7 cellular contexts compared by ENCODE assay signal in genomic region chr1:150516050-150516591, GRCh38. TPM values are rescaled to one million over a fixed set of nuclear protein-coding genes. Genes with fewer than 3 reads are reported as not detected.
DNase-seq lines count a peak whose midpoint lies in the region; ATAC-seq and TF ChIP-seq lines count a peak whose summit lies in the region.

No MANE protein-coding gene starts in this region.

- peak overlapping the region; percentile 90 for H3K4me3 Mint-ChIP-seq in activated CD8-positive, alpha-beta T cell treated with anti-CD3 and anti-CD28 coated beads, Interleukin-2, amount 10 ng/mL, durations not matched to agents 7 days and 5 days

- H3K9ac ChIP-seq in rectal smooth muscle tissue (ENCODE audit: low read length), result no peak overlapping the region

- CTCF ChIA-PET in activated CD8-positive, alpha-beta T cell treated with anti-CD3 and anti-CD28 coated beads, Interleukin-2, amount 10 ng/mL, durations not matched to agents 7 days and 5 days (lab: Charles Lee), result interaction anchor here (1.0 to 3.5 kb wide), 15 partner anchors 12 to 480 kb away, joined by 3 to 26 read pairs (median 5); partner anchors contain the start of genes MCL1 and TARS2

- H3K27ac Mint-ChIP-seq in activated CD8-positive, alpha-beta T cell treated with anti-CD3 and anti-CD28 coated beads, Interleukin-2, amount 10 ng/mL, durations not matched to agents 7 days and 5 days, result peak overlapping the region; percentile 11

- H3K27ac ChIP-seq in heart right ventricle (peak overlapping the region; percentile 68 to 94 (median 85)), rectal smooth muscle tissue (ENCODE audit: low read depth, low read length) (peak overlapping the region; percentile 80)

- DNase-seq in GM12865 (ENCODE audit: low read depth) (peak; percentile 29), NCI-H1092 (lab: John Stamatoyannopoulos, UW) (peak; percentile 24), heart right ventricle (no peak)
- peak; percentile 26 for DNase-seq in activated CD8-positive, alpha-beta T cell treated with anti-CD3 and anti-CD28 coated beads, Interleukin-2, amount 10 ng/mL, durations not matched to agents 7 days and 5 days

- no peaks in the 10 kb centered on the region for H3K27me3 ChIP-seq in heart right ventricle
- H3K27me3 ChIP-seq in rectal smooth muscle tissue (ENCODE audit: control insufficient read depth, insufficient read depth, low read length), result no peaks in the 10 kb centered on the region

- peaks cover 19% of the 10 kb centered on the region for H3K4me1 Mint-ChIP-seq in activated CD8-positive, alpha-beta T cell treated with anti-CD3 and anti-CD28 coated beads, Interleukin-2, amount 10 ng/mL, durations not matched to agents 7 days and 5 days (ENCODE audit: low read depth)

- peaks cover 0 to 23% (median 16%) of the 10 kb centered on the region in 9 donors for H3K4me1 ChIP-seq in heart right ventricle
- H3K4me1 ChIP-seq in rectal smooth muscle tissue (ENCODE audit: control insufficient read depth, insufficient read depth, low read length), result peaks cover 6% of the 10 kb centered on the region

- peak overlapping the region; percentile 67 for H3K4me3 ChIP-seq in GM12865 (ENCODE audit: low read depth, low read length)
- peak overlapping the region; percentile 52 to 78 (median 64) for H3K4me3 ChIP-seq in heart right ventricle
- H3K4me3 ChIP-seq in rectal smooth muscle tissue (ENCODE audit: low read length), result peak overlapping the region; percentile 74

- no peaks in the 10 kb centered on the region for H3K9me3 Mint-ChIP-seq in activated CD8-positive, alpha-beta T cell treated with anti-CD3 and anti-CD28 coated beads, Interleukin-2, amount 10 ng/mL, durations not matched to agents 7 days and 5 days (ENCODE audit: insufficient read depth)

- WGBS in heart right ventricle, 2 donors, result 3 to 4% methylated on average over 19 of the region's 19 CpGs

- ATAC-seq in activated CD8-positive, alpha-beta T cell treated with anti-CD3 and anti-CD28 coated beads, Interleukin-2, amount 10 ng/mL, durations not matched to agents 7 days and 5 days, result peak; percentile 7
- ATAC-seq in heart right ventricle, result peak in 4 of 8 donors; percentile 1 to 18 (median 6)
- ATAC-seq in HG03571 (IDR thresholded peaks at IDR 0.05; ENCODE audit: unreplicated experiment), result no peak
- ATAC-seq in GM18873 (IDR thresholded peaks at IDR 0.05; ENCODE audit: low FRiP score, unreplicated experiment), result no peak

- POLR2A ChIA-PET in activated CD8-positive, alpha-beta T cell treated with anti-CD3 and anti-CD28 coated beads, Interleukin-2, amount 10 ng/mL, durations not matched to agents 7 days and 5 days (lab: Charles Lee), result interaction anchor here (0.5 to 2.3 kb wide), 8 partner anchors 11 to 681 kb away, joined by 3 to 7 read pairs (median 4); partner anchors contain the start of genes ENSA and MCL1

- intact Hi-C loops in heart right ventricle (cut with DNase I), result no loop called here

- H3K36me3 ChIP-seq in heart right ventricle (peaks cover 0 to 19% (median 3%) of the 10 kb centered on the region in 9 donors), rectal smooth muscle tissue (ENCODE audit: control insufficient read depth, insufficient read depth, low read length) (no peaks in the 10 kb centered on the region)

- no peak for TF ChIP-seq CTCF in GM12865 (IDR thresholded peaks at IDR 0.05; ENCODE audit: insufficient read depth, low read depth, low read length, missing control alignments)
- peak in 1 of 9 donors; percentile 3 for TF ChIP-seq CTCF in heart right ventricle (IDR thresholded peaks at IDR 0.05)

- no peaks in the 10 kb centered on the region for H3K36me3 Mint-ChIP-seq in activated CD8-positive, alpha-beta T cell treated with anti-CD3 and anti-CD28 coated beads, Interleukin-2, amount 10 ng/mL, durations not matched to agents 7 days and 5 days (ENCODE audit: low read depth)

- no peaks in the 10 kb centered on the region for H3K9me3 ChIP-seq in heart right ventricle

- peaks cover 1% of the 10 kb centered on the region for H3K27me3 Mint-ChIP-seq in activated CD8-positive, alpha-beta T cell treated with anti-CD3 and anti-CD28 coated beads, Interleukin-2, amount 10 ng/mL, durations not matched to agents 7 days and 5 days (ENCODE audit: low read depth)

RNA-seq across cellular contexts. Expression of gene FALEC, which starts 0.6 kb away (rescaled TPM):
- total RNA-seq in activated CD8-positive, alpha-beta T cell treated with anti-CD3 and anti-CD28 coated beads, Interleukin-2, amount 10 ng/mL, durations not matched to agents 7 days and 5 days, result not detected
- total RNA-seq in heart right ventricle, result under 1 TPM in 2 of 10 donors, not detected in 8; 0.46 to 0.60 TPM
- not detected for polyA plus RNA-seq in heart right ventricle

RNA-seq across cellular contexts. Expression of gene ECM1, which starts 8.2 kb away (rescaled TPM):
- under 1 TPM; 0.71 to 0.78 TPM for total RNA-seq in activated CD8-positive, alpha-beta T cell treated with anti-CD3 and anti-CD28 coated beads, Interleukin-2, amount 10 ng/mL, durations not matched to agents 7 days and 5 days
- total RNA-seq in heart right ventricle, result 10 to 100 TPM in 8 of 10 donors, 1 to 10 TPM in 2; 5.8 to 26.3 (median 12.8) TPM
- polyA plus RNA-seq in heart right ventricle, result 10 to 100 TPM; 24.7 to 28.2 TPM

RNA-seq across cellular contexts. Expression of gene TARS2, which starts 28.9 kb away (rescaled TPM):
- 10 to 100 TPM; 29.8 to 33.7 TPM for total RNA-seq in activated CD8-positive, alpha-beta T cell treated with anti-CD3 and anti-CD28 coated beads, Interleukin-2, amount 10 ng/mL, durations not matched to agents 7 days and 5 days
- 10 to 100 TPM; 25.1 to 44.4 (median 37.0) TPM for total RNA-seq in heart right ventricle
- polyA plus RNA-seq in heart right ventricle, result 10 to 100 TPM; 19.1 to 27.4 TPM

RNA-seq across cellular contexts. Expression of gene ADAMTSL4, which starts 33.1 kb away (rescaled TPM):
- total RNA-seq in activated CD8-positive, alpha-beta T cell treated with anti-CD3 and anti-CD28 coated beads, Interleukin-2, amount 10 ng/mL, durations not matched to agents 7 days and 5 days, result not detected
- 10 to 100 TPM; 22.2 to 86.5 (median 40.7) TPM for total RNA-seq in heart right ventricle
- 10 to 100 TPM; 46.6 to 71.4 TPM for polyA plus RNA-seq in heart right ventricle

Comparison
In these comparisons a context has a peak if more than half of its experiments do, and no peak if none do; other contexts are left out.
1. DNase-seq: peak in GM12865 (single experiment), NCI-H1092 (single experiment) and activated CD8-positive, alpha-beta T cell treated with anti-CD3 and anti-CD28 coated beads, Interleukin-2, amount 10 ng/mL, durations not matched to agents 7 days and 5 days (single experiment); none in heart right ventricle (0 of 2).
2. Peak in every context shown above with its lines, with median percentiles within 50 percentile points of each other: H3K4me3 ChIP-seq.